25 cellular contexts compared by ENCODE assay signal in the genomic region with DNA sequence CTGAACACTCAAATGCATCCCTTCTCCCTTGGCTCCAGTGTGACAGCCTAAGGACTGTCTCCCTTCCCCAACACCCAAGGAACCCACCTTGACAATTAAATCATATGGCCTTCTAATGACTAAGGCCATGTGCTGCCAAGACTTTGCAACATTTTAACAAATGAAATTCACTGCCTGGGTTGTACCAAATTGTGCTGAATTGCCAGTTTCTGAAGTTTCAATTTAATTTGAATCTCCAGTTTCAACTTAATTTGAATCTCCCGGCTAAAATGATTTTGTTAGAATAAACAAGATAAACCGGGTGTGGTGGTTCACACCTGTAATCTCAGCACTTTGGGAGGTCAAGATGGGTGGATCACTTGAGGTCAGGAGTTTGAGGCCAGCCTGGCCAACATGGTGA.
"Had no signal": no experiment of that assay in that cellular context is flagged by ENCODE, and none has a peak within 500 bp of the region (broad histone marks: within the 10 kb centered on the region; RNA-seq: fewer than 3 reads in every experiment).

No MANE protein-coding gene starts in this region.

- FAIRE-seq: frontal cortex, islet of Langerhans, keratinocyte had no signal

- H3K9me3 ChIP-seq: colonic mucosa, esophagus squamous epithelium, gastroesophageal sphincter, heart left ventricle, left lung, lower lobe of right lung, mucosa of descending colon had no signal

- H3K4me1 ChIP-seq: colonic mucosa, esophagus squamous epithelium, gastroesophageal sphincter, left lung, lower lobe of right lung had no signal

- ATAC-seq: effector memory CD8-positive, alpha-beta T cell; esophagus mucosa; foreskin keratinocyte; gastroesophageal sphincter; heart left ventricle; left cardiac atrium; left lung; left ventricle myocardium superior; lower lobe of right lung; mucosa of descending colon; naive thymus-derived CD8-positive, alpha-beta T cell had no signal

- H3K4me3 ChIP-seq: colonic mucosa, esophagus squamous epithelium, gastroesophageal sphincter, heart left ventricle, hepatocyte, left lung, lower lobe of right lung, mucosa of descending colon had no signal

- H3K79me2 ChIP-seq: hepatocyte had no signal

- H3K36me3 ChIP-seq: colonic mucosa, esophagus squamous epithelium, gastroesophageal sphincter, heart left ventricle, left lung, lower lobe of right lung had no signal

- H3K27ac ChIP-seq: colonic mucosa, epithelial cell of prostate, esophagus squamous epithelium, foreskin keratinocyte, gastroesophageal sphincter, heart left ventricle, hepatocyte, left lung, lower lobe of right lung had no signal

- H2AFZ ChIP-seq: hepatocyte had no signal

- DNase-seq: colonic mucosa; cortex of kidney; effector CD8-positive, alpha-beta T cell; effector memory CD8-positive, alpha-beta T cell; endodermal cell; erythroblast; esophagus squamous epithelium; foreskin keratinocyte; heart left ventricle; hypothalamus; left cardiac atrium; left lung; left ventricle myocardium superior; lower lobe of right lung; mesenchymal stem cell; mucosa of descending colon; naive B cell; naive thymus-derived CD8-positive, alpha-beta T cell had no signal

- H3K4me2 ChIP-seq: hepatocyte had no signal

- H3K27me3 ChIP-seq: colonic mucosa, esophagus squamous epithelium, foreskin keratinocyte, gastroesophageal sphincter, heart left ventricle, hepatocyte, left lung had no signal
